In genomic region chr20:31811198-31811597, GRCh38 we compare ENCODE assay signal across 15 cellular contexts. TPM values are rescaled to one million over a fixed set of nuclear protein-coding genes. Genes with fewer than 3 reads are reported as not detected.
"Had no signal": no experiment of that assay in that cellular context is flagged by ENCODE, and none has a peak within 500 bp of the region (broad histone marks: within the 10 kb centered on the region; RNA-seq: fewer than 3 reads in every experiment).

No MANE protein-coding gene starts in this region.

- H3K9me3 Mint-ChIP-seq: activated naive CD8-positive, alpha-beta T cell treated with anti-CD3 and anti-CD28 coated beads, Interleukin-2, amount 10 ng/mL, durations not matched to agents 7 days and 5 days; effector memory CD8-positive, alpha-beta T cell; nephron; stimulated activated memory B cell treated with anti-CD40 and anti-IgM and Interleukin-4, amounts not matched to agents 10 μg/mL and 1 μg/mL and 100 μg/mL, for 72 hours; T-cell had no signal

- H3K27me3 ChIP-seq: cardiac muscle cell had no signal

- ATAC-seq: effector memory CD8-positive, alpha-beta T cell; T-cell had no signal

- H3K27me3 Mint-ChIP-seq: activated naive CD8-positive, alpha-beta T cell treated with anti-CD3 and anti-CD28 coated beads, Interleukin-2, amount 10 ng/mL, durations not matched to agents 7 days and 5 days; effector memory CD8-positive, alpha-beta T cell; stimulated activated memory B cell treated with anti-CD40 and anti-IgM and Interleukin-4, amounts not matched to agents 10 μg/mL and 1 μg/mL and 100 μg/mL, for 72 hours; T-cell had no signal

- H3K4me3 Mint-ChIP-seq: activated naive CD8-positive, alpha-beta T cell treated with anti-CD3 and anti-CD28 coated beads, Interleukin-2, amount 10 ng/mL, durations not matched to agents 7 days and 5 days; effector memory CD8-positive, alpha-beta T cell; nephron; stimulated activated memory B cell treated with anti-CD40 and anti-IgM and Interleukin-4, amounts not matched to agents 10 μg/mL and 1 μg/mL and 100 μg/mL, for 72 hours; T-cell had no signal

- DNase-seq: activated CD4-positive, alpha-beta T cell treated with anti-CD3 and anti-CD28 coated beads for 1 hour; activated CD4-positive, alpha-beta T cell treated with anti-CD3 and anti-CD28 coated beads, Interleukin-2, amount 50 U/mL, for 48 hours; activated naive CD8-positive, alpha-beta T cell treated with anti-CD3 and anti-CD28 coated beads, Interleukin-2, amount 10 ng/mL, durations not matched to agents 7 days and 5 days; activated T-cell treated with anti-CD3 and anti-CD28 coated beads, Interleukin-2, amount 50 U/mL, for 48 hours; anterior cingulate cortex; effector memory CD8-positive, alpha-beta T cell; T-cell; T1000; trophoblast cell had no signal

- H3K27ac Mint-ChIP-seq: activated naive CD8-positive, alpha-beta T cell treated with anti-CD3 and anti-CD28 coated beads, Interleukin-2, amount 10 ng/mL, durations not matched to agents 7 days and 5 days; effector memory CD8-positive, alpha-beta T cell; stimulated activated memory B cell treated with anti-CD40 and anti-IgM and Interleukin-4, amounts not matched to agents 10 μg/mL and 1 μg/mL and 100 μg/mL, for 72 hours; T-cell had no signal

- H3K36me3 Mint-ChIP-seq: stimulated activated memory B cell treated with anti-CD40 and anti-IgM and Interleukin-4, amounts not matched to agents 10 μg/mL and 1 μg/mL and 100 μg/mL, for 72 hours; T-cell had no signal

- H3K4me3 ChIP-seq: cardiac muscle cell had no signal

- H3K36me3 ChIP-seq: cardiac muscle cell had no signal

RNA-seq across cellular contexts. Expression of gene MYLK2, which starts 8.0 kb away (rescaled TPM):
- total RNA-seq: epithelial cell of proximal tubule, mucosa of gallbladder, renal cortical epithelial cell, T-cell had no signal
- polyA plus RNA-seq: cardiac muscle cell had no signal

RNA-seq across cellular contexts. Expression of gene FOXS1, which starts 34.2 kb away (rescaled TPM):
- total RNA-seq: activated naive CD8-positive, alpha-beta T cell treated with anti-CD3 and anti-CD28 coated beads, Interleukin-2, amount 10 ng/mL, durations not matched to agents 7 days and 5 days; epithelial cell of proximal tubule; T-cell had no signal

RNA-seq across cellular contexts. Expression of gene DUSP15, which starts 59.1 kb away (rescaled TPM):
- total RNA-seq: activated naive CD8-positive, alpha-beta T cell treated with anti-CD3 and anti-CD28 coated beads, Interleukin-2, amount 10 ng/mL, durations not matched to agents 7 days and 5 days; epithelial cell of proximal tubule; T-cell had no signal

RNA-seq across cellular contexts. Expression of gene TTLL9, which starts 59.2 kb away (rescaled TPM):
- total RNA-seq: activated naive CD8-positive, alpha-beta T cell treated with anti-CD3 and anti-CD28 coated beads, Interleukin-2, amount 10 ng/mL, durations not matched to agents 7 days and 5 days; epithelial cell of proximal tubule had no signal
